In the genomic region with DNA sequence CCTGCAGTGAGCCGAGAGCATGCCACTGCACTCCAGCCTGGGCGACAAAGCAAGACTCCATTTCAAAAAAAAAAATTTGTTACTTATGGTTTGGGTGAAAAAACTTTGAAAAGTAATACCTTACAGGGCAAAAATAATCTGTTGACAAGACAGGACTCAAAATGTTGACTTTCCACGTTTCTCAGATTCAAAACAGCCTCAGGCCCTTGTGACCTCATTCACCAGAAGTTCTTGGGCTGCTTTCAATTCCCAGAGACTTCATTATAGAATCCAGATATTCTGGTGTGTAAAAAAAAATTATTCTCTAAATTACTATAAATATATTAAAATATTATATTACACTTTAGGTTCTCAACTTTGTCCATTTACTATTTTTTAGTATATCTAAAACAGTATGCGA, we compare ENCODE assay signal across 8 cellular contexts.
"Had no signal": no experiment of that assay in that cellular context is flagged by ENCODE, and none has a peak within 500 bp of the region (broad histone marks: within the 10 kb centered on the region; RNA-seq: fewer than 3 reads in every experiment).

No MANE protein-coding gene starts in this region.

- H3K36me3 Mint-ChIP-seq: IgD-negative memory B cell had no signal

- H3K9me3 Mint-ChIP-seq: GM23338, H9, IgD-negative memory B cell had no signal

- H3K4me2 ChIP-seq: GM23338, KMS-11 had no signal

- H3K9ac ChIP-seq: KMS-11 had no signal

- H3K27ac ChIP-seq: HL-60, KMS-11 had no signal

- H3K27me3 Mint-ChIP-seq: IgD-negative memory B cell had no signal

- H3K4me3 ChIP-seq: GM23338 had no signal

- H2AFZ ChIP-seq: GM23338 had no signal

- H3K27ac Mint-ChIP-seq: GM23338, H9, IgD-negative memory B cell had no signal

- H3K4me3 Mint-ChIP-seq: GM23338, H9, IgD-negative memory B cell had no signal

- DNase-seq: H9, HCEC 1CT, KBM-7 had no signal

- ATAC-seq: GM23338, HepG2 had no signal
